In the genomic region with DNA sequence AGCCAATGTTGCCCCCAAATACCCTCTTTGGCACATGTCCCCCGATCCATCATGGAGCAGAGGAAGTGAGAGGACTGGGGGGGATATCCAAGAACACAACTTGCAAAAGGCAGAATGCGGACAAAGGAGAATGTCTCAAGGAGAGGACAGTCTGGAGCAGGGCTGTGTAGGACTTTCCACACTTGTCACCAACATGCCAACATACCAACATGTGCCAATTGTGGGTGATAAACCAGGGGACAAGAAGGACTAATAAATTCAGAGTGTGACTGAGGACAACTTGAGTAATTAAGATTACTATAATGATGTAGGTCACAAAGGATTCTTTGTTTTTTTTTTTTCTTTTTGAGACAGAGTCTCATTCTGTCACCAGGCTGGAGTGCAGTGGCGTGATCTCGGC, we compare ENCODE assay signal across 26 cellular contexts. TPM values are rescaled to one million over a fixed set of nuclear protein-coding genes. Genes with fewer than 3 reads are reported as not detected.
DNase-seq lines count a peak whose midpoint lies in the region; ATAC-seq, FAIRE-seq and TF ChIP-seq lines count a peak whose summit lies in the region.
"Had no signal": no experiment of that assay in that cellular context is flagged by ENCODE, and none has a peak within 500 bp of the region (broad histone marks: within the 10 kb centered on the region; RNA-seq: fewer than 3 reads in every experiment).

No MANE protein-coding gene starts in this region.

- peak overlapping the region; percentile 95 for H3K27ac Mint-ChIP-seq in neural crest cell (ENCODE audit: unreplicated experiment)
- H3K27ac Mint-ChIP-seq: B cell; CD4-positive, alpha-beta memory T cell; HFFc6 had no signal

- no peak for TF ChIP-seq POLR2A in body of pancreas (IDR thresholded peaks at IDR 0.05)

- H3K27me3 Mint-ChIP-seq in neural crest cell (ENCODE audit: low read depth): no peaks in the 10 kb centered on the region

- no peak for FAIRE-seq in small intestine (lab: Jason Lieb, UNC)
- FAIRE-seq: GM12891, GM18507, H54 had no signal

- no peak overlapping the region for H3K4me3 Mint-ChIP-seq in neural crest cell
- H3K4me3 Mint-ChIP-seq: B cell; CD4-positive, alpha-beta memory T cell; HFFc6 had no signal

- no peak overlapping the region for H3K4me3 ChIP-seq in HL-60 (replicated peaks; ENCODE audit: insufficient read depth, low read length)
- H3K4me3 ChIP-seq in body of pancreas: no peak overlapping the region
- H3K4me3 ChIP-seq in small intestine (ENCODE audit: low read depth in 1 of 2, low read length in 2 of 2): no peak overlapping the region
- H3K4me3 ChIP-seq in heart right ventricle: no peak overlapping the region
- H3K4me3 ChIP-seq: BLaER1, HAP-1 had no signal

- H3K4me1 ChIP-seq in body of pancreas (no peaks in the 10 kb centered on the region), small intestine (ENCODE audit: control insufficient read depth in 2 of 2, insufficient read depth in 1 of 2, low read depth in 1 of 2, low read length in 1 of 2) (no peaks in the 10 kb centered on the region), heart right ventricle (peaks cover 0 to 14% (median 0%) of the 10 kb centered on the region in 9 donors)

- WGBS in body of pancreas, 2 donors: 69 to 72% methylated on average over 4 of the region's 4 CpGs
- 13 to 63% (median 52%) methylated on average over 4 of the region's 4 CpGs for WGBS in small intestine, 3 donors
- WGBS in heart right ventricle, 2 donors: 78 to 81% methylated on average over 4 of the region's 4 CpGs

- intact Hi-C loops in body of pancreas (cut with DNase I) (no loop called here), heart right ventricle (cut with DNase I) (no loop called here)

- no peaks in the 10 kb centered on the region for H3K36me3 Mint-ChIP-seq in neural crest cell (ENCODE audit: low read depth)
- H3K36me3 Mint-ChIP-seq: CD4-positive, alpha-beta memory T cell had no signal

- H3K9me3 Mint-ChIP-seq in neural crest cell: no peaks in the 10 kb centered on the region
- H3K9me3 Mint-ChIP-seq: CD4-positive, alpha-beta memory T cell; HFFc6 had no signal

- H3K4me1 Mint-ChIP-seq in neural crest cell: peaks cover 7% of the 10 kb centered on the region
- H3K4me1 Mint-ChIP-seq: B cell; CD4-positive, alpha-beta memory T cell had no signal

- DNase-seq in HL-60 (ENCODE audit: low read depth in 1 of 2, low spot score in 1 of 2): no peak
- DNase-seq in body of pancreas: no peak
- no peak for DNase-seq in neural crest cell (ENCODE audit: low read depth, low spot score)
- DNase-seq in small intestine: peak; percentile 56
- no peak for DNase-seq in LoVo (ENCODE audit: low spot score)
- no peak for DNase-seq in CD1c-positive myeloid dendritic cell (ENCODE audit: extremely low spot score)
- no peak for DNase-seq in heart right ventricle
- DNase-seq: Calu3; CD4-positive, alpha-beta memory T cell; COR-L47; DMS53; DMS79 treated with DMSO at 0.1 percent for 48 hours; GF-D8; GOT3; HFFc6 had no signal

- no peaks in the 10 kb centered on the region for H3K9me3 ChIP-seq in body of pancreas
- H3K9me3 ChIP-seq in small intestine (ENCODE audit: control insufficient read depth, low read depth): no peaks in the 10 kb centered on the region
- H3K9me3 ChIP-seq in heart right ventricle: no peaks in the 10 kb centered on the region
- H3K9me3 ChIP-seq: BLaER1, HAP-1 had no signal

- H3K27me3 ChIP-seq in HL-60 (ENCODE audit: insufficient read depth, poor library complexity, severe bottlenecking) (no peaks in the 10 kb centered on the region), body of pancreas (no peaks in the 10 kb centered on the region), small intestine (ENCODE audit: control insufficient read depth in 2 of 2, insufficient read depth in 2 of 2, low read length in 2 of 2) (no peaks in the 10 kb centered on the region), heart right ventricle (peaks cover 0 to 14% (median 0%) of the 10 kb centered on the region in 7 donors)
- H3K27me3 ChIP-seq: BLaER1 had no signal

- ATAC-seq in body of pancreas: peak; percentile 63
- no peak for ATAC-seq in heart right ventricle

- H3K27ac ChIP-seq in HL-60 (replicated peaks): peak overlapping the region; percentile 92
- peak overlapping the region in 2 of 4 donors; percentile 15 to 21 for H3K27ac ChIP-seq in body of pancreas
- peak overlapping the region in 1 of 2 donors; percentile 17 for H3K27ac ChIP-seq in small intestine (ENCODE audit: low read depth in 1 of 2, low read length in 1 of 2)
- H3K27ac ChIP-seq in heart right ventricle: no peak overlapping the region
- H3K27ac ChIP-seq: BLaER1, C4-2B had no signal

- no peaks in the 10 kb centered on the region for H3K36me3 ChIP-seq in body of pancreas (replicated peaks in 1 of 2; ENCODE audit: insufficient read depth in 1 of 2, low read depth in 2 of 2)
- H3K36me3 ChIP-seq in small intestine (ENCODE audit: control insufficient read depth in 2 of 2, insufficient read depth in 2 of 2, low read length in 2 of 2): no peaks in the 10 kb centered on the region
- H3K36me3 ChIP-seq in heart right ventricle: no peaks in the 10 kb centered on the region
- H3K36me3 ChIP-seq: BLaER1, HAP-1 had no signal

- TF ChIP-seq CTCF in HL-60 (IDR thresholded peaks at IDR 0.05; ENCODE audit: insufficient read depth, low read length) (no peak), body of pancreas (IDR thresholded peaks at IDR 0.05) (no peak), neural crest cell (conservative IDR thresholded peaks at IDR 0.05) (no peak), heart right ventricle (IDR thresholded peaks at IDR 0.05) (no peak)

RNA-seq across cellular contexts. Expression of a gene that starts 8.8 kb away (rescaled TPM):
- total RNA-seq in body of pancreas: not detected
- total RNA-seq in neural crest cell: 0.14 and 0.33 TPM in 2 replicates
- polyA plus RNA-seq in small intestine: under 1 TPM in 1 of 3 donors, not detected in 2; 0.16 TPM
- under 1 TPM in 5 of 10 donors, not detected in 5; 0.07 to 0.11 (median 0.10) TPM for total RNA-seq in heart right ventricle
- polyA plus RNA-seq in heart right ventricle: under 1 TPM in 1 of 2 donors, not detected in 1; 0.03 TPM
- total RNA-seq: A172, A673, B cell, Calu3, Daoy, G401, HFFc6 had no signal
- polyA plus RNA-seq: CD4-positive, alpha-beta memory T cell had no signal

RNA-seq across cellular contexts. Expression of a gene that starts 11.9 kb away (rescaled TPM):
- total RNA-seq in body of pancreas: 10 to 100 TPM; 30.3 to 33.7 TPM
- 31.6 and 34.0 TPM in 2 replicates for total RNA-seq in neural crest cell
- 10 to 100 TPM; 22.4 to 40.0 (median 24.3) TPM for polyA plus RNA-seq in small intestine
- 10 to 100 TPM; 25.0 to 38.1 (median 29.4) TPM for total RNA-seq in heart right ventricle
- polyA plus RNA-seq in heart right ventricle: 10 to 100 TPM in 1 of 2 donors, 1 to 10 TPM in 1; 9.2 to 18.2 TPM
